14 cellular contexts compared by ENCODE assay signal in the genomic region with DNA sequence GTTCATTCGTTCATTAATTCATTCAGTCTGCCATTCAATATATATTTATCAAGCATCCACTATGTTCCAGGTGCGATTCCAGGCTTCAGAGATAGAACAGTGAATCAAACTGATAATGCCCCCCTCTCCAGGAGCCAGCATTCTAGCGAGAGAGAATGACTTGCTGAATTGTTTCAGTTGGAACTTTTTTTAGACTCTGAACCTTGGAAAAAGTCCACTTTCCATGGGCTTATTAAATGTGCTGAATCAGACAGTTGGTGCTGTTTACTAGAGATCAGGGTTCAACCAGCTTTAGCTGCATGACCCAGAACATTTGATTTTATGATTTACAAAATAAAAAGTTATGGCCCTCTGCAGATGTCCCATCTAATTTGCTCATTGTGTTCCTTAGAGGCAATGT.
DNase-seq lines count a peak whose midpoint lies in the region; ATAC-seq, FAIRE-seq and TF ChIP-seq lines count a peak whose summit lies in the region.
"Had no signal": no experiment of that assay in that cellular context is flagged by ENCODE, and none has a peak within 500 bp of the region (broad histone marks: within the 10 kb centered on the region; RNA-seq: fewer than 3 reads in every experiment).

No MANE protein-coding gene starts in this region.

- H3K9ac ChIP-seq in HepG2 (ENCODE audit: insufficient read depth, low read depth, low read length) (no peak overlapping the region), skeletal muscle tissue (ENCODE audit: low read depth in 1 of 3, low read length in 3 of 3) (no peak overlapping the region)

- no peak overlapping the region for H2AFZ ChIP-seq in HepG2 (ENCODE audit: low read length)

- intact Hi-C loops in HepG2 (cut with micrococcal nuclease; ENCODE audit: unreplicated experiment) (no loop called here), posterior vena cava (cut with DNase I) (no loop called here)

- in situ Hi-C loops in HepG2 (cut with HindIII; ENCODE audit: extremely low pct_ligation_motif_present, low pct_unique_long_range_greater_than_20kb) = no loop called here

- H3K9me3 ChIP-seq in HepG2 (ENCODE audit: low read length) (no peaks in the 10 kb centered on the region), skeletal muscle tissue (ENCODE audit: control insufficient read depth in 3 of 3, low read length in 3 of 3) (no peaks in the 10 kb centered on the region)

- peaks cover 10% of the 10 kb centered on the region for H3K4me1 ChIP-seq in HepG2 (ENCODE audit: insufficient read depth, low read length)
- H3K4me1 ChIP-seq in skeletal muscle tissue (ENCODE audit: control insufficient read depth in 3 of 3, insufficient read depth in 3 of 3, low read length in 3 of 3) = peaks cover 21 to 47% (median 38%) of the 10 kb centered on the region in 3 donors

- H3K4me3 ChIP-seq in HepG2 (replicated peaks in 1 of 3; ENCODE audit: insufficient read depth in 1 of 3, low read depth in 2 of 3, low read length in 3 of 3) (no peak overlapping the region), skeletal muscle tissue (ENCODE audit: low read length in 3 of 3) (no peak overlapping the region)

- no peaks in the 10 kb centered on the region for H4K20me1 ChIP-seq in HepG2 (ENCODE audit: insufficient read depth, low read length)

- TF ChIP-seq EP300 in HepG2 (IDR thresholded peaks at IDR 0.05; ENCODE audit: low read depth in 2 of 2, low read length in 2 of 2) (no peak), HepG2 (CRISPR knock-in tag; IDR thresholded peaks at IDR 0.05; ENCODE audit: borderline replicate concordance) (no peak)

- H3K36me3 ChIP-seq in HepG2 (replicated peaks in 1 of 2; ENCODE audit: control insufficient read depth in 1 of 2, insufficient read depth in 2 of 2, low read length in 2 of 2) (no peaks in the 10 kb centered on the region), skeletal muscle tissue (ENCODE audit: control insufficient read depth in 3 of 3, insufficient read depth in 3 of 3, low read length in 3 of 3) (no peaks in the 10 kb centered on the region)

- peak; percentile 18 for DNase-seq in LoVo (ENCODE audit: low spot score)
- peak; percentile 23 for DNase-seq in HepG2 (ENCODE audit: low spot score)
- DNase-seq in posterior vena cava (ENCODE audit: low spot score) = no peak
- DNase-seq in AG20443 (ENCODE audit: low spot score) = no peak
- no peak for DNase-seq in erythroblast (lab: John Stamatoyannopoulos, UW)
- DNase-seq in A172 (ENCODE audit: low spot score) = no peak
- DNase-seq: activated CD4-positive, alpha-beta T cell treated with anti-CD3 and anti-CD28 coated beads, Interleukin-2, amount 50 U/mL, for 4 hours; activated T-cell treated with anti-CD3 and anti-CD28 coated beads, Interleukin-2, amount 50 U/mL, for 4 hours; NCI-H2081 treated with DMSO at 0.1 percent for 48 hours; NCI-H82; stimulated activated naive CD4-positive, alpha-beta T cell had no signal

- POLR2A ChIA-PET in HepG2 (lab: Yijun Ruan, JAX) = no interaction called here

- H3K27ac ChIP-seq in HepG2 (ENCODE audit: extremely low read length, insufficient read depth, low read length) (no peak overlapping the region), skeletal muscle tissue (ENCODE audit: low read depth, low read length) (peak overlapping the region; percentile 90)

- TF ChIP-seq CTCF in HepG2 (CRISPR knock-in tag; IDR thresholded peaks at IDR 0.05) = no peak

- ATAC-seq in HepG2 = no peak
- ATAC-seq: activated T-cell treated with anti-CD3 and anti-CD28 coated beads, Interleukin-2, amount 50 U/mL, for 4 hours; Panc1 had no signal

- no peak overlapping the region for H3K4me2 ChIP-seq in HepG2 (ENCODE audit: low read depth, low read length)

- CTCF ChIA-PET in HepG2 (lab: Yijun Ruan, JAX; ENCODE audit: low intra/inter-chr PET ratio, low total read pairs) = no interaction called here

- H3K79me2 ChIP-seq in HepG2 (ENCODE audit: insufficient read depth, low read length) = no peaks in the 10 kb centered on the region

- 2% methylated on average over 3 of the region's 3 CpGs for WGBS in HepG2 (ENCODE audit: low lambda C conversion rate)

- FAIRE-seq in endometrium (lab: Jason Lieb, UNC) = peak; percentile 95
- no peak for FAIRE-seq in HepG2 (lab: Jason Lieb, UNC)

- BruUV-seq in HepG2 (replicated peaks; lab: Mats Ljungman, UMichigan) = no TSS peak

- TF ChIP-seq POLR2A in HepG2 (IDR thresholded peaks at IDR 0.05; ENCODE audit: insufficient read depth in 1 of 2, low read depth in 2 of 2, low read length in 2 of 2) (no peak), erythroblast (IDR thresholded peaks at IDR 0.05; ENCODE audit: low read length) (no peak)

- no peak for TF ChIP-seq RAD21 in HepG2 (CRISPR knock-in tag; IDR thresholded peaks at IDR 0.05)

- H3K27me3 ChIP-seq in HepG2 (ENCODE audit: control insufficient read depth in 1 of 2, insufficient read depth in 2 of 2, low read length in 2 of 2) = no peaks in the 10 kb centered on the region
- no peaks in the 10 kb centered on the region for H3K27me3 ChIP-seq in skeletal muscle tissue (ENCODE audit: control insufficient read depth in 3 of 3, insufficient read depth in 3 of 3, low read length in 3 of 3)

TF ChIP-seq in HepG2, 621 proteins besides CTCF, POLR2A, EP300 and RAD21 (continues in another document):
- TF ChIP-seq NCOR1 (IDR thresholded peaks at IDR 0.05; ENCODE audit: borderline replicate concordance, low read length) (peak; percentile 48; the same call in 1 of the 2 replicates), ARNTL (CRISPR knock-in tag; IDR thresholded peaks at IDR 0.05) (no peak), ZFP36L1 (CRISPR knock-in tag; IDR thresholded peaks at IDR 0.05) (no peak), THYN1 (CRISPR knock-in tag; IDR thresholded peaks at IDR 0.05; ENCODE audit: borderline replicate concordance, low read depth) (no peak), ZFAT (CRISPR knock-in tag; conservative IDR thresholded peaks at IDR 0.05) (no peak), ERF (CRISPR knock-in tag; IDR thresholded peaks at IDR 0.05) (no peak), MTF2 (CRISPR knock-in tag; IDR thresholded peaks at IDR 0.05; ENCODE audit: borderline replicate concordance) (no peak), ATF1 (CRISPR knock-in tag; IDR thresholded peaks at IDR 0.05) (no peak), HNF4A (CRISPR knock-in tag; IDR thresholded peaks at IDR 0.05) (peak; percentile 43), MAFK (conservative IDR thresholded peaks at IDR 0.05 in 1 of 2, IDR thresholded peaks at IDR 0.05 in 1 of 2; ENCODE audit: low read length in 2 of 2) (peak; percentile 83 to 85), ZNF569 (CRISPR knock-in tag; IDR thresholded peaks at IDR 0.05; ENCODE audit: borderline replicate concordance) (no peak), MZF1 (CRISPR knock-in tag; IDR thresholded peaks at IDR 0.05; ENCODE audit: borderline replicate concordance) (no peak), SIN3B (IDR thresholded peaks at IDR 0.05; ENCODE audit: low read length) (no peak), MAFF (IDR thresholded peaks at IDR 0.05; ENCODE audit: low read depth, low read length) (peak; percentile 76), NBN (conservative IDR thresholded peaks at IDR 0.05) (no peak)
- TF ChIP-seq, protein P1, sequence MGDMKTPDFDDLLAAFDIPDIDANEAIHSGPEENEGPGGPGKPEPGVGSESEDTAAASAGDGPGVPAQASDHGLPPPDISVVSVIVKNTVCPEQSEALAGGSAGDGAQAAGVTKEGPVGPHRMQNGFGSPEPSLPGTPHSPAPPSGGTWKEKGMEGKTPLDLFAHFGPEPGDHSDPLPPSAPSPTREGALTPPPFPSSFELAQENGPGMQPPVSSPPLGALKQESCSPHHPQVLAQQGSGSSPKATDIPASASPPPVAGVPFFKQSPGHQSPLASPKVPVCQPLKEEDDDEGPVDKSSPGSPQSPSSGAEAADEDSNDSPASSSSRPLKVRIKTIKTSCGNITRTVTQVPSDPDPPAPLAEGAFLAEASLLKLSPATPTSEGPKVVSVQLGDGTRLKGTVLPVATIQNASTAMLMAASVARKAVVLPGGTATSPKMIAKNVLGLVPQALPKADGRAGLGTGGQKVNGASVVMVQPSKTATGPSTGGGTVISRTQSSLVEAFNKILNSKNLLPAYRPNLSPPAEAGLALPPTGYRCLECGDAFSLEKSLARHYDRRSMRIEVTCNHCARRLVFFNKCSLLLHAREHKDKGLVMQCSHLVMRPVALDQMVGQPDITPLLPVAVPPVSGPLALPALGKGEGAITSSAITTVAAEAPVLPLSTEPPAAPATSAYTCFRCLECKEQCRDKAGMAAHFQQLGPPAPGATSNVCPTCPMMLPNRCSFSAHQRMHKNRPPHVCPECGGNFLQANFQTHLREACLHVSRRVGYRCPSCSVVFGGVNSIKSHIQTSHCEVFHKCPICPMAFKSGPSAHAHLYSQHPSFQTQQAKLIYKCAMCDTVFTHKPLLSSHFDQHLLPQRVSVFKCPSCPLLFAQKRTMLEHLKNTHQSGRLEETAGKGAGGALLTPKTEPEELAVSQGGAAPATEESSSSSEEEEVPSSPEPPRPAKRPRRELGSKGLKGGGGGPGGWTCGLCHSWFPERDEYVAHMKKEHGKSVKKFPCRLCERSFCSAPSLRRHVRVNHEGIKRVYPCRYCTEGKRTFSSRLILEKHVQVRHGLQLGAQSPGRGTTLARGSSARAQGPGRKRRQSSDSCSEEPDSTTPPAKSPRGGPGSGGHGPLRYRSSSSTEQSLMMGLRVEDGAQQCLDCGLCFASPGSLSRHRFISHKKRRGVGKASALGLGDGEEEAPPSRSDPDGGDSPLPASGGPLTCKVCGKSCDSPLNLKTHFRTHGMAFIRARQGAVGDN (CRISPR knock-in tag; IDR thresholded peaks at IDR 0.05) = no peak
- TF ChIP-seq, protein P2, sequence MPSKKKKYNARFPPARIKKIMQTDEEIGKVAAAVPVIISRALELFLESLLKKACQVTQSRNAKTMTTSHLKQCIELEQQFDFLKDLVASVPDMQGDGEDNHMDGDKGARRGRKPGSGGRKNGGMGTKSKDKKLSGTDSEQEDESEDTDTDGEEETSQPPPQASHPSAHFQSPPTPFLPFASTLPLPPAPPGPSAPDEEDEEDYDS (CRISPR knock-in tag; IDR thresholded peaks at IDR 0.05) = no peak
- TF ChIP-seq, protein P3, sequence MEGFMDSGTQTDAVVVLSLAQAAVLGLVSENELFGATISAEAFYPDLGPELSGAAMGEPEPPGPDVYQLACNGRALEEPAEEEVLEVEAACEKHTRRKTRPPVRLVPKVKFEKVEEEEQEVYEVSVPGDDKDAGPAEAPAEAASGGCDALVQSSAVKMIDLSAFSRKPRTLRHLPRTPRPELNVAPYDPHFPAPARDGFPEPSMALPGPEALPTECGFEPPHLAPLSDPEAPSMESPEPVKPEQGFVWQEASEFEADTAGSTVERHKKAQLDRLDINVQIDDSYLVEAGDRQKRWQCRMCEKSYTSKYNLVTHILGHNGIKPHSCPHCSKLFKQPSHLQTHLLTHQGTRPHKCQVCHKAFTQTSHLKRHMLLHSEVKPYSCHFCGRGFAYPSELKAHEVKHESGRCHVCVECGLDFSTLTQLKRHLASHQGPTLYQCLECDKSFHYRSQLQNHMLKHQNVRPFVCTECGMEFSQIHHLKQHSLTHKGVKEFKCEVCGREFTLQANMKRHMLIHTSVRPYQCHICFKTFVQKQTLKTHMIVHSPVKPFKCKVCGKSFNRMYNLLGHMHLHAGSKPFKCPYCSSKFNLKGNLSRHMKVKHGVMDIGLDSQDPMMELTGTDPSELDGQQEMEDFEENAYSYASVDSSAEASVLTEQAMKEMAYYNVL (CRISPR knock-in tag; IDR thresholded peaks at IDR 0.05; ENCODE audit: borderline replicate concordance) = no peak

Comparison
In these comparisons a context has a peak if more than half of its experiments do, and no peak if none do; other contexts are left out.
1. DNase-seq: peak in LoVo (single experiment) and HepG2 (single experiment); none in posterior vena cava (single experiment), AG20443 (single experiment), erythroblast (0 of 2) and A172 (single experiment).